In genomic region chr19:21141787-21142464, GRCh38 we compare ENCODE assay signal across 8 cellular contexts. TPM values are rescaled to one million over a fixed set of nuclear protein-coding genes. Genes with fewer than 3 reads are reported as not detected.
A peak's percentile ranks its signal among the peaks of the same experiment; 100 is the strongest.
DNase-seq lines count a peak whose midpoint lies in the region; ATAC-seq and TF ChIP-seq lines count a peak whose summit lies in the region.

ZNF431 (plus strand) TSS chr19:21142040; CDS start chr19:21142184, 144 bp downstream.

- peaks cover 0 to 2% (median 0%) of the 10 kb centered on the region in 3 donors for H3K27me3 Mint-ChIP-seq in CD14-positive monocyte (ENCODE audit: low read depth in 3 of 3)

- H3K36me3 Mint-ChIP-seq in CD14-positive monocyte, result peaks cover 37 to 38% of the 10 kb centered on the region in 2 donors

- TF ChIP-seq CTCF in CD14-positive monocyte (IDR thresholded peaks at IDR 0.05), result no peak

- ATAC-seq in GM19395 (IDR thresholded peaks at IDR 0.05; ENCODE audit: unreplicated experiment) (peak; percentile 99), HG03565 (IDR thresholded peaks at IDR 0.05; ENCODE audit: unreplicated experiment) (peak; percentile 99), left lobe of liver (peak; percentile 84)

- H3K9me3 Mint-ChIP-seq in CD14-positive monocyte, result peaks cover 7 to 46% (median 27%) of the 10 kb centered on the region in 7 donors

- intact Hi-C loops in CD14-positive monocyte (cut with micrococcal nuclease), result loop anchor here in 1 of 2 donors (2.0 to 10.0 kb wide), 2 partner anchors 121 to 173 kb away; partner anchors contain the start of gene ZNF430

- H3K4me3 Mint-ChIP-seq in CD14-positive monocyte, result peak within 1 kb of the TSS; percentile 97 to 98

- peak within 1 kb of the TSS; percentile 96 to 99 (median 98) for H3K27ac Mint-ChIP-seq in CD14-positive monocyte

- H3K4me1 Mint-ChIP-seq in CD14-positive monocyte, result peaks cover 13% of the 10 kb centered on the region

- DNase-seq in CD14-positive monocyte (ENCODE audit: low spot score) (peak; percentile 88), NCI-H774 (lab: John Stamatoyannopoulos, UW) (peak; percentile 93), dedifferentiated amniotic fluid mesenchymal stem cell (ENCODE audit: extremely low spot score) (peak; percentile 97), left lobe of liver (ENCODE audit: low spot score) (peak; percentile 80)
- DNase-seq in activated CD4-positive, alpha-beta T cell treated with anti-CD3 and anti-CD28 coated beads, Interleukin-2, amount 50 U/mL, for 24 hours (ENCODE audit: low read depth in 1 of 2, low spot score in 1 of 2), result peak; percentile 63 to 90
- peak; percentile 85 to 88 for DNase-seq in stimulated activated CD4-positive, alpha-beta T cell treated with anti-CD3 and anti-CD28 coated beads, Interleukin-2, amount 100 ng/mL, for 24 hours

RNA-seq across cellular contexts. Expression of gene ZNF431, which starts in this region (rescaled TPM):
- polyA plus RNA-seq in CD14-positive monocyte, result 1 to 10 TPM; 1.8 to 4.6 TPM
- 0.70 TPM for total RNA-seq in left lobe of liver

Comparison
In these comparisons a context has a peak if more than half of its experiments do, and no peak if none do; other contexts are left out.
1. Peak in every context shown above with its lines: DNase-seq and ATAC-seq.
2. Peak in DNase-seq and ATAC-seq in left lobe of liver; RNA of the gene not detected or under 1 TPM.